24 cellular contexts compared by ENCODE assay signal in the genomic region with DNA sequence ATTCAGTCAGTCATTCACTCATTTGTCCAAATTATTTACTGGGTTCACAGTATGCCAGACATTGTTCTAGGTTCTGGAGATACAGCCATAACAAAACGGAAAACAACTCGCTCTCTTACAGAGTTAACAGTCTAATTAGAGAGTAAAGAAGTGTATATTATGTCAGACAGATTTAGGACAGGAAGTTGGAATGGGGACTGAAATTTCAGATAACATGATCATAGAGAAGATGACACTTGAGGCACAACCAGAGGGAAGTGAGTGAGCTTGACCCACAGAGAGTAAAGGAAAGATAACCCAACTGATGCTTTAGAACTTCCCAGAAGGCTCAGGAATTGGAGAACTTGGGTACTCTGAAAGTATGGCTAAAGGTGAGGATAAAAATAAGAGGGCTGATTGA.
"Had no signal": no experiment of that assay in that cellular context is flagged by ENCODE, and none has a peak within 500 bp of the region (broad histone marks: within the 10 kb centered on the region; RNA-seq: fewer than 3 reads in every experiment).

No MANE protein-coding gene starts in this region.

- ATAC-seq: activated T-cell treated with anti-CD3 and anti-CD28 coated beads, Interleukin-2, amount 50 U/mL, for 72 hours; foreskin keratinocyte; naive thymus-derived CD8-positive, alpha-beta T cell; right lobe of liver; stimulated activated effector memory CD8-positive, alpha-beta T cell treated with anti-CD3 and anti-CD28 coated beads, Interleukin-12 subunit alpha, Interleukin-12 subunit beta, amount 100 ng/mL, for 72 hours; stimulated activated naive CD8-positive, alpha-beta T cell treated with anti-CD3 and anti-CD28 coated beads, Interleukin-15, amount 100 ng/mL, for 72 hours; T-cell had no signal

- H3K27ac Mint-ChIP-seq: activated CD4-positive, alpha-beta memory T cell treated with anti-CD3 and anti-CD28 coated beads, Interleukin-2, amount 10 ng/mL, durations not matched to agents 7 days and 5 days; activated CD4-positive, alpha-beta T cell treated with anti-CD3 and anti-CD28 coated beads, Interleukin-2, amount 10 ng/mL, durations not matched to agents 24 days and 14 days; activated naive CD4-positive, alpha-beta T cell treated with anti-CD3 and anti-CD28 coated beads for 36 hours; activated T-cell treated with anti-CD3 and anti-CD28 coated beads, Interleukin-2, amount 50 U/mL, for 72 hours; brain; dendritic cell treated with granulocyte-macrophage colony-stimulating factor and Interleukin-4, amounts not matched to agents 40 ng/mL and 50 ng/mL, for 4 days; mesothelial cell of epicardium; stimulated activated effector memory CD8-positive, alpha-beta T cell treated with anti-CD3 and anti-CD28 coated beads, Interleukin-12 subunit alpha, Interleukin-12 subunit beta, amount 100 ng/mL, for 72 hours; stimulated activated naive CD8-positive, alpha-beta T cell treated with anti-CD3 and anti-CD28 coated beads, Interleukin-15, amount 100 ng/mL, for 72 hours; T-cell had no signal

- H3K4me1 Mint-ChIP-seq: activated CD4-positive, alpha-beta T cell treated with anti-CD3 and anti-CD28 coated beads, Interleukin-2, amount 10 ng/mL, durations not matched to agents 24 days and 14 days; brain; mesothelial cell of epicardium; stimulated activated naive CD8-positive, alpha-beta T cell treated with anti-CD3 and anti-CD28 coated beads, Interleukin-15, amount 100 ng/mL, for 72 hours had no signal

- H3K9me3 ChIP-seq: left ventricle myocardium inferior, neutrophil, right lobe of liver, suprapubic skin, transverse colon had no signal

- DNase-seq: activated CD4-positive, alpha-beta memory T cell treated with anti-CD3 and anti-CD28 coated beads, Interleukin-2, amount 10 ng/mL, durations not matched to agents 7 days and 5 days; activated CD4-positive, alpha-beta T cell treated with anti-CD3 and anti-CD28 coated beads, Interleukin-2, amount 10 ng/mL, durations not matched to agents 24 days and 14 days; activated effector memory CD4-positive, alpha-beta T cell treated with Interleukin-2 at 50 U/mL for 16 hours; activated naive CD4-positive, alpha-beta T cell treated with anti-CD3 and anti-CD28 coated beads for 36 hours; activated T-cell treated with anti-CD3 and anti-CD28 coated beads, Interleukin-2, amount 50 U/mL, for 72 hours; aorta; effector CD8-positive, alpha-beta T cell; foreskin keratinocyte; left ventricle myocardium inferior; naive thymus-derived CD8-positive, alpha-beta T cell; posterior cingulate gyrus; right lobe of liver; small intestine; stimulated activated CD4-positive, alpha-beta T cell treated with anti-CD3 and anti-CD28 coated beads, Interleukin-2, amount 100 ng/mL, for 24 hours; stimulated activated naive CD8-positive, alpha-beta T cell treated with anti-CD3 and anti-CD28 coated beads, Interleukin-15, amount 100 ng/mL, for 72 hours; T-cell; transverse colon had no signal

- FAIRE-seq: urothelium cell line had no signal

- H3K4me3 Mint-ChIP-seq: activated CD4-positive, alpha-beta memory T cell treated with anti-CD3 and anti-CD28 coated beads, Interleukin-2, amount 10 ng/mL, durations not matched to agents 7 days and 5 days; activated CD4-positive, alpha-beta T cell treated with anti-CD3 and anti-CD28 coated beads, Interleukin-2, amount 10 ng/mL, durations not matched to agents 24 days and 14 days; activated naive CD4-positive, alpha-beta T cell treated with anti-CD3 and anti-CD28 coated beads for 36 hours; activated T-cell treated with anti-CD3 and anti-CD28 coated beads, Interleukin-2, amount 50 U/mL, for 72 hours; brain; dendritic cell treated with granulocyte-macrophage colony-stimulating factor and Interleukin-4, amounts not matched to agents 40 ng/mL and 50 ng/mL, for 4 days; mesothelial cell of epicardium; naive thymus-derived CD8-positive, alpha-beta T cell; stimulated activated effector memory CD8-positive, alpha-beta T cell treated with anti-CD3 and anti-CD28 coated beads, Interleukin-12 subunit alpha, Interleukin-12 subunit beta, amount 100 ng/mL, for 72 hours; stimulated activated naive CD8-positive, alpha-beta T cell treated with anti-CD3 and anti-CD28 coated beads, Interleukin-15, amount 100 ng/mL, for 72 hours; T-cell had no signal

- H3K4me3 ChIP-seq: left ventricle myocardium inferior, right lobe of liver, suprapubic skin, transverse colon had no signal

- H3K27ac ChIP-seq: foreskin keratinocyte, left ventricle myocardium inferior, neutrophil, right lobe of liver, suprapubic skin, transverse colon had no signal

- H3K9me3 Mint-ChIP-seq: activated CD4-positive, alpha-beta memory T cell treated with anti-CD3 and anti-CD28 coated beads, Interleukin-2, amount 10 ng/mL, durations not matched to agents 7 days and 5 days; activated CD4-positive, alpha-beta T cell treated with anti-CD3 and anti-CD28 coated beads, Interleukin-2, amount 10 ng/mL, durations not matched to agents 24 days and 14 days; activated naive CD4-positive, alpha-beta T cell treated with anti-CD3 and anti-CD28 coated beads for 36 hours; activated T-cell treated with anti-CD3 and anti-CD28 coated beads, Interleukin-2, amount 50 U/mL, for 72 hours; brain; dendritic cell treated with granulocyte-macrophage colony-stimulating factor and Interleukin-4, amounts not matched to agents 40 ng/mL and 50 ng/mL, for 4 days; naive thymus-derived CD8-positive, alpha-beta T cell; stimulated activated effector memory CD8-positive, alpha-beta T cell treated with anti-CD3 and anti-CD28 coated beads, Interleukin-12 subunit alpha, Interleukin-12 subunit beta, amount 100 ng/mL, for 72 hours; stimulated activated naive CD8-positive, alpha-beta T cell treated with anti-CD3 and anti-CD28 coated beads, Interleukin-15, amount 100 ng/mL, for 72 hours; T-cell had no signal

- H3K27me3 Mint-ChIP-seq: activated CD4-positive, alpha-beta memory T cell treated with anti-CD3 and anti-CD28 coated beads, Interleukin-2, amount 10 ng/mL, durations not matched to agents 7 days and 5 days; activated CD4-positive, alpha-beta T cell treated with anti-CD3 and anti-CD28 coated beads, Interleukin-2, amount 10 ng/mL, durations not matched to agents 24 days and 14 days; brain; dendritic cell treated with granulocyte-macrophage colony-stimulating factor and Interleukin-4, amounts not matched to agents 40 ng/mL and 50 ng/mL, for 4 days; naive thymus-derived CD8-positive, alpha-beta T cell; stimulated activated naive CD8-positive, alpha-beta T cell treated with anti-CD3 and anti-CD28 coated beads, Interleukin-15, amount 100 ng/mL, for 72 hours; T-cell had no signal

- H3K4me1 ChIP-seq: right lobe of liver, suprapubic skin had no signal

- H3K27me3 ChIP-seq: foreskin keratinocyte, neutrophil, right lobe of liver, suprapubic skin, transverse colon had no signal

- H3K36me3 ChIP-seq: left ventricle myocardium inferior, neutrophil, right lobe of liver had no signal

- H3K36me3 Mint-ChIP-seq: stimulated activated effector memory CD8-positive, alpha-beta T cell treated with anti-CD3 and anti-CD28 coated beads, Interleukin-12 subunit alpha, Interleukin-12 subunit beta, amount 100 ng/mL, for 72 hours had no signal
